In genomic region chr16:79601978-79602609, GRCh38 we compare ENCODE assay signal across 7 cellular contexts. TPM values are rescaled to one million over a fixed set of nuclear protein-coding genes. Genes with fewer than 3 reads are reported as not detected.
A peak's percentile ranks its signal among the peaks of the same experiment; 100 is the strongest.
DNase-seq lines count a peak whose midpoint lies in the region; ATAC-seq and TF ChIP-seq lines count a peak whose summit lies in the region.

No MANE protein-coding gene starts in this region.

- H3K27me3 ChIP-seq in spleen (replicated peaks in 1 of 7), result peaks cover 0 to 61% (median 6%) of the 10 kb centered on the region in 7 donors

- H3K9me3 Mint-ChIP-seq in central memory CD8-positive, alpha-beta T cell, result no peaks in the 10 kb centered on the region

- H3K4me1 Mint-ChIP-seq in central memory CD8-positive, alpha-beta T cell, result peaks cover 20% of the 10 kb centered on the region

- TF ChIP-seq CTCF in GM12875 (IDR thresholded peaks at IDR 0.05; ENCODE audit: borderline replicate concordance, insufficient read depth, low read depth, low read length), result peak; percentile 52; the same call in 1 of the 2 replicates
- TF ChIP-seq CTCF in WI38 (IDR thresholded peaks at IDR 0.05; ENCODE audit: low read depth, low read length), result peak; percentile 61
- peak; percentile 52 to 81 (median 70) for TF ChIP-seq CTCF in spleen (IDR thresholded peaks at IDR 0.05 in 8 of 11, conservative IDR thresholded peaks at IDR 0.05 in 3 of 11)

- ATAC-seq in central memory CD8-positive, alpha-beta T cell (replicated peaks; ENCODE audit: extremely low read depth, poor library complexity, severe bottlenecking), result peak; percentile 11
- ATAC-seq in GM21367 (IDR thresholded peaks at IDR 0.05; ENCODE audit: unreplicated experiment), result no peak

- TF ChIP-seq POLR2A in spleen (IDR thresholded peaks at IDR 0.05), result no peak

- no peak overlapping the region for H3K4me3 ChIP-seq in GM12875 (ENCODE audit: low read depth, low read length)
- no peak overlapping the region for H3K4me3 ChIP-seq in WI38 (ENCODE audit: low read depth, low read length)
- peak overlapping the region; percentile 60 to 91 (median 68) for H3K4me3 ChIP-seq in spleen

- intact Hi-C loops in spleen (cut with DNase I; ENCODE audit: low total_unique reads), result loop anchor here (5.0 to 10.0 kb wide), 3 partner anchors 675 to 1477 kb away; no protein-coding TSS in a partner anchor

- H3K27ac Mint-ChIP-seq in central memory CD8-positive, alpha-beta T cell (ENCODE audit: low read depth), result peak overlapping the region; percentile 95

- peaks cover 20% of the 10 kb centered on the region for H3K36me3 Mint-ChIP-seq in central memory CD8-positive, alpha-beta T cell (ENCODE audit: insufficient read depth)

- no peaks in the 10 kb centered on the region for H3K9me3 ChIP-seq in spleen

- H3K27me3 Mint-ChIP-seq in central memory CD8-positive, alpha-beta T cell, result no peaks in the 10 kb centered on the region

- DNase-seq in NCI-H2081 (lab: John Stamatoyannopoulos, UW) (peak; percentile 50 to 64), islet precursor cell (peak; percentile 89), spleen (peak; percentile 83)
- DNase-seq in central memory CD8-positive, alpha-beta T cell (ENCODE audit: low spot score in 2 of 2), result peak; percentile 76 to 81

- peaks cover 12 to 57% (median 26%) of the 10 kb centered on the region in 6 donors for H3K4me1 ChIP-seq in spleen

- peak overlapping the region; percentile 92 for H3K4me3 Mint-ChIP-seq in central memory CD8-positive, alpha-beta T cell

- 2 to 5% (median 4%) methylated on average over 15 of the region's 15 CpGs for WGBS in spleen, 5 donors

- H3K36me3 ChIP-seq in spleen, result no peaks in the 10 kb centered on the region

- H3K27ac ChIP-seq in spleen, result peak overlapping the region; percentile 85 to 94 (median 92)

RNA-seq across cellular contexts. Expression of gene MAF, which starts 1.6 kb away (rescaled TPM):
- total RNA-seq in spleen, result 100 to 1,000 TPM in 2 of 7 donors, 10 to 100 TPM in 5; 53.5 to 107 (median 63.0) TPM
- 10 to 100 TPM in 2 of 3 donors, 1 to 10 TPM in 1; 8.8 to 14.8 (median 12.7) TPM for polyA plus RNA-seq in spleen

Comparison
In these comparisons a context has a peak if more than half of its experiments do, and no peak if none do; other contexts are left out.
1. H3K4me3 ChIP-seq: peak in spleen (8 of 8); none in GM12875 (single experiment) and WI38 (single experiment).
2. Peak in every context shown above with its lines, with median percentiles within 50 percentile points of each other: CTCF ChIP-seq and DNase-seq.